1 cellular context compared by ENCODE assay signal in the genomic region with DNA sequence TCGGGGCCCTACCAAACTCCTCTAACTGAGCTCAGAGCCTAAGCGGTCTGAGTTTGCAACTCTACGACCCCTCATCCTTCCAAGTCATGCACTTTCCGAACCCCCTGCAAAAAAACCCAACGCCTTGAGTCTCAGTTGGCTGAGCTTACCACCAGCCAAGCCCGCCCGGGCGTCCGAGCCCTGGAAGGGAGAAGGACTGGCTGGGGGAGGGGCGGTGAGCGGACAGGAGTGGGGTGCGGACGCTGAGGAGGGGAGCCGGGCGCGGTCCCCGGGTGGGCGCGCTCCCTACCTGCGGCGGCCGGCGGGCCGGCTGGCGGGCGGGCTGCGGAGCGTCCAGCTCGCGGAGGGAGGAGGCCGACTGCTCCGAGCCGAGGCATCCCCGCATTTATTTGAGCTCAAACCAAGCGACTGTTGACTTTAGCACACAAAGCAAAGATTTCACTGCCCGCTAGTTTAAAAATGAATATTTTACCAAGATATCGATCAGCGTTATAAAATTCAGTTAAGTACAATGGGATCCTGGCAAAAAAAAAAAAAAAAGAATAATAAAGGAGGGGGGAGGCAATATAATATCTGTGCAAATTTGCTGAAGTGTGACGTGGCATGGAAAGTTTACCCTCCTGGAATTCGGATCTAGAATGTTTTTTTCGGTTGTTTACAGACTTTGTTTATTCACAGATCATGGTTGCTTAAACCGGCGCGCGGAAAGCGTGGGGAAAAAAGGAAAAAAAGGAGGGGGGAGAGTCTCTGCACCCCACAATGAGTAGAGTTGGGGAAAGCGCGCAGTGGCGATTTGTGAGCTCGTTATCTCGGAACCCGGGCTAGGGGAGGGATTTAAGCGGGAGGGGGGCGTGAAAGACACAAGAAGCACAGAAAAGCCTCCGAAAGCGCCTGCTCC.
TF ChIP-seq lines count a peak whose summit lies in the region.

No MANE protein-coding gene starts in this region.

TF ChIP-seq in HepG2, 621 proteins besides CTCF, POLR2A, EP300 and RAD21 (continued from another document and continues in another):
- TF ChIP-seq, protein P1, sequence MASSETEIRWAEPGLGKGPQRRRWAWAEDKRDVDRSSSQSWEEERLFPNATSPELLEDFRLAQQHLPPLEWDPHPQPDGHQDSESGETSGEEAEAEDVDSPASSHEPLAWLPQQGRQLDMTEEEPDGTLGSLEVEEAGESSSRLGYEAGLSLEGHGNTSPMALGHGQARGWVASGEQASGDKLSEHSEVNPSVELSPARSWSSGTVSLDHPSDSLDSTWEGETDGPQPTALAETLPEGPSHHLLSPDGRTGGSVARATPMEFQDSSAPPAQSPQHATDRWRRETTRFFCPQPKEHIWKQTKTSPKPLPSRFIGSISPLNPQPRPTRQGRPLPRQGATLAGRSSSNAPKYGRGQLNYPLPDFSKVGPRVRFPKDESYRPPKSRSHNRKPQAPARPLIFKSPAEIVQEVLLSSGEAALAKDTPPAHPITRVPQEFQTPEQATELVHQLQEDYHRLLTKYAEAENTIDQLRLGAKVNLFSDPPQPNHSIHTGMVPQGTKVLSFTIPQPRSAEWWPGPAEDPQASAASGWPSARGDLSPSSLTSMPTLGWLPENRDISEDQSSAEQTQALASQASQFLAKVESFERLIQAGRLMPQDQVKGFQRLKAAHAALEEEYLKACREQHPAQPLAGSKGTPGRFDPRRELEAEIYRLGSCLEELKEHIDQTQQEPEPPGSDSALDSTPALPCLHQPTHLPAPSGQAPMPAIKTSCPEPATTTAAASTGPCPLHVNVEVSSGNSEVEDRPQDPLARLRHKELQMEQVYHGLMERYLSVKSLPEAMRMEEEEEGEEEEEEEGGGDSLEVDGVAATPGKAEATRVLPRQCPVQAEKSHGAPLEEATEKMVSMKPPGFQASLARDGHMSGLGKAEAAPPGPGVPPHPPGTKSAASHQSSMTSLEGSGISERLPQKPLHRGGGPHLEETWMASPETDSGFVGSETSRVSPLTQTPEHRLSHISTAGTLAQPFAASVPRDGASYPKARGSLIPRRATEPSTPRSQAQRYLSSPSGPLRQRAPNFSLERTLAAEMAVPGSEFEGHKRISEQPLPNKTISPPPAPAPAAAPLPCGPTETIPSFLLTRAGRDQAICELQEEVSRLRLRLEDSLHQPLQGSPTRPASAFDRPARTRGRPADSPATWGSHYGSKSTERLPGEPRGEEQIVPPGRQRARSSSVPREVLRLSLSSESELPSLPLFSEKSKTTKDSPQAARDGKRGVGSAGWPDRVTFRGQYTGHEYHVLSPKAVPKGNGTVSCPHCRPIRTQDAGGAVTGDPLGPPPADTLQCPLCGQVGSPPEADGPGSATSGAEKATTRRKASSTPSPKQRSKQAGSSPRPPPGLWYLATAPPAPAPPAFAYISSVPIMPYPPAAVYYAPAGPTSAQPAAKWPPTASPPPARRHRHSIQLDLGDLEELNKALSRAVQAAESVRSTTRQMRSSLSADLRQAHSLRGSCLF (CRISPR knock-in tag; IDR thresholded peaks at IDR 0.05; ENCODE audit: borderline replicate concordance), result no peak
- TF ChIP-seq GMEB1 (CRISPR knock-in tag; IDR thresholded peaks at IDR 0.05; ENCODE audit: borderline replicate concordance) (no peak), ATAD3A (CRISPR knock-in tag; IDR thresholded peaks at IDR 0.05) (no peak), ZNF660 (CRISPR knock-in tag; IDR thresholded peaks at IDR 0.05; ENCODE audit: borderline replicate concordance, low read depth) (no peak), ZBTB49 (CRISPR knock-in tag; IDR thresholded peaks at IDR 0.05; ENCODE audit: borderline replicate concordance) (no peak), FOXA1 (IDR thresholded peaks at IDR 0.05) (no peak; the same call in 1 of the 2 replicates), FOXA1 (CRISPR knock-in tag; IDR thresholded peaks at IDR 0.05) (0 out of 2 replicates have a peak, but pooled peaks have one; percentile 72), ZNF784 (CRISPR knock-in tag; IDR thresholded peaks at IDR 0.05; ENCODE audit: borderline replicate concordance) (no peak; the same call in none of the 2 replicates), TRIM22 (IDR thresholded peaks at IDR 0.05) (no peak), DR1 (CRISPR knock-in tag; IDR thresholded peaks at IDR 0.05) (peak; percentile 92; the same call in 1 of the 2 replicates), NCOA5 (CRISPR knock-in tag; IDR thresholded peaks at IDR 0.05) (0 out of 2 replicates have a peak, but pooled peaks have one; percentile 28), ZNF629 (CRISPR knock-in tag; conservative IDR thresholded peaks at IDR 0.05) (no peak), ZNF274 (CRISPR knock-in tag; IDR thresholded peaks at IDR 0.05) (no peak), SOX13 (IDR thresholded peaks at IDR 0.05) (peak; percentile 81), SOX13 (CRISPR knock-in tag; conservative IDR thresholded peaks at IDR 0.05 in 1 of 2, IDR thresholded peaks at IDR 0.05 in 1 of 2) (peak in 1 of 2 experiments; percentile 86; a peak in 2 of 4 replicates), ZBTB20 (CRISPR knock-in tag; IDR thresholded peaks at IDR 0.05; ENCODE audit: borderline replicate concordance, low read depth) (no peak), LBX2 (CRISPR knock-in tag; IDR thresholded peaks at IDR 0.05; ENCODE audit: borderline replicate concordance) (no peak), IRF2 (CRISPR knock-in tag; IDR thresholded peaks at IDR 0.05) (no peak), RFX5 (IDR thresholded peaks at IDR 0.05; ENCODE audit: low read depth, low read length) (no peak), ISX (CRISPR knock-in tag; conservative IDR thresholded peaks at IDR 0.05) (no peak), DNMT1 (CRISPR knock-in tag; IDR thresholded peaks at IDR 0.05) (no peak), SNAPC4 (CRISPR knock-in tag; IDR thresholded peaks at IDR 0.05) (no peak), CHD2 (IDR thresholded peaks at IDR 0.05; ENCODE audit: low read depth, low read length) (no peak), ARHGAP35 (CRISPR knock-in tag; IDR thresholded peaks at IDR 0.05; ENCODE audit: borderline replicate concordance) (no peak), ARNT (IDR thresholded peaks at IDR 0.05) (no peak), CHD4 (IDR thresholded peaks at IDR 0.05; ENCODE audit: borderline replicate concordance, low read length) (peak; percentile 69), ZBTB7B (CRISPR knock-in tag; IDR thresholded peaks at IDR 0.05) (no peak), ZNF747 (CRISPR knock-in tag; IDR thresholded peaks at IDR 0.05; ENCODE audit: borderline replicate concordance) (no peak), ZKSCAN1 (IDR thresholded peaks at IDR 0.05; ENCODE audit: low read length) (peak; percentile 17; the same call in 1 of the 2 replicates), TBP (CRISPR knock-in tag; IDR thresholded peaks at IDR 0.05) (no peak)
- TF ChIP-seq, protein P2, sequence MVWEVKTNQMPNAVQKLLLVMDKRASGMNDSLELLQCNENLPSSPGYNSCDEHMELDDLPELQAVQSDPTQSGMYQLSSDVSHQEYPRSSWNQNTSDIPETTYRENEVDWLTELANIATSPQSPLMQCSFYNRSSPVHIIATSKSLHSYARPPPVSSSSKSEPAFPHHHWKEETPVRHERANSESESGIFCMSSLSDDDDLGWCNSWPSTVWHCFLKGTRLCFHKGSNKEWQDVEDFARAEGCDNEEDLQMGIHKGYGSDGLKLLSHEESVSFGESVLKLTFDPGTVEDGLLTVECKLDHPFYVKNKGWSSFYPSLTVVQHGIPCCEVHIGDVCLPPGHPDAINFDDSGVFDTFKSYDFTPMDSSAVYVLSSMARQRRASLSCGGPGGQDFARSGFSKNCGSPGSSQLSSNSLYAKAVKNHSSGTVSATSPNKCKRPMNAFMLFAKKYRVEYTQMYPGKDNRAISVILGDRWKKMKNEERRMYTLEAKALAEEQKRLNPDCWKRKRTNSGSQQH (CRISPR knock-in tag; IDR thresholded peaks at IDR 0.05; ENCODE audit: low read depth), result no peak
- TF ChIP-seq, protein P3, sequence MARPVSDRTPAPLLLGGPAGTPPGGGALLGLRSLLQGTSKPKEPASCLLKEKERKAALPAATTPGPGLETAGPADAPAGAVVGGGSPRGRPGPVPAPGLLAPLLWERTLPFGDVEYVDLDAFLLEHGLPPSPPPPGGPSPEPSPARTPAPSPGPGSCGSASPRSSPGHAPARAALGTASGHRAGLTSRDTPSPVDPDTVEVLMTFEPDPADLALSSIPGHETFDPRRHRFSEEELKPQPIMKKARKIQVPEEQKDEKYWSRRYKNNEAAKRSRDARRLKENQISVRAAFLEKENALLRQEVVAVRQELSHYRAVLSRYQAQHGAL (CRISPR knock-in tag; IDR thresholded peaks at IDR 0.05; ENCODE audit: not compliant biosample characterization), result peak; percentile 22
